ENCODE assay signal across 24 cellular contexts in genomic region chr17:9307313-9307998, GRCh38.
DNase-seq lines count a peak whose midpoint lies in the region; ATAC-seq, FAIRE-seq and TF ChIP-seq lines count a peak whose summit lies in the region.
"Had no signal": no experiment of that assay in that cellular context is flagged by ENCODE, and none has a peak within 500 bp of the region (broad histone marks: within the 10 kb centered on the region; RNA-seq: fewer than 3 reads in every experiment).

No MANE protein-coding gene starts in this region.

- intact Hi-C loops in endothelial cell of umbilical vein (cut with micrococcal nuclease), result no loop called here

- H3K4me2 ChIP-seq in endothelial cell of umbilical vein (ENCODE audit: insufficient read depth, low read length), result no peak overlapping the region
- peak overlapping the region; percentile 52 for H3K4me2 ChIP-seq in neural progenitor cell

- dilution Hi-C loops in endothelial cell of umbilical vein (cut with MboI; ENCODE audit: extremely low pct_ligation_motif_present, low sequenced_read_pairs), result no loop called here

- peaks cover 5% of the 10 kb centered on the region for H3K4me1 ChIP-seq in endothelial cell of umbilical vein (ENCODE audit: control insufficient read depth, extremely low read depth, insufficient read depth, low read length)
- peaks cover 34% of the 10 kb centered on the region for H3K4me1 ChIP-seq in neural progenitor cell
- H3K4me1 ChIP-seq: Peyer's patch had no signal

- H3K36me3 ChIP-seq in endothelial cell of umbilical vein (ENCODE audit: control insufficient read depth in 2 of 2, extremely low read depth in 1 of 2, insufficient read depth in 2 of 2, low read length in 2 of 2), result no peaks in the 10 kb centered on the region
- no peaks in the 10 kb centered on the region for H3K36me3 ChIP-seq in neural progenitor cell
- H3K36me3 ChIP-seq: Peyer's patch had no signal

- no TSS peak for BruUV-seq in endothelial cell of umbilical vein (replicated peaks; lab: Mats Ljungman, UMichigan)

- no peaks in the 10 kb centered on the region for H3K79me2 ChIP-seq in endothelial cell of umbilical vein (ENCODE audit: control insufficient read depth, insufficient read depth, low read length)
- H3K79me2 ChIP-seq in neural progenitor cell (ENCODE audit: low read depth), result no peaks in the 10 kb centered on the region

- H3K27ac Mint-ChIP-seq in neural progenitor cell, result no peak overlapping the region
- H3K27ac Mint-ChIP-seq in activated T-cell treated with anti-CD3 and anti-CD28 coated beads, Interleukin-2, amount 50 U/mL, for 72 hours, result no peak overlapping the region
- H3K27ac Mint-ChIP-seq: activated CD4-positive, alpha-beta T cell treated with anti-CD3 and anti-CD28 coated beads, Interleukin-2, amount 10 ng/mL, durations not matched to agents 24 days and 14 days; B cell had no signal

- TF ChIP-seq POLR2A in endothelial cell of umbilical vein (IDR thresholded peaks at IDR 0.05; ENCODE audit: low read depth, low read length), result no peak

- H3K27me3 Mint-ChIP-seq in neural progenitor cell (ENCODE audit: insufficient read depth, low read depth), result peaks cover 2% of the 10 kb centered on the region
- no peaks in the 10 kb centered on the region for H3K27me3 Mint-ChIP-seq in activated T-cell treated with anti-CD3 and anti-CD28 coated beads, Interleukin-2, amount 50 U/mL, for 72 hours (ENCODE audit: low read depth)
- H3K27me3 Mint-ChIP-seq: activated CD4-positive, alpha-beta T cell treated with anti-CD3 and anti-CD28 coated beads, Interleukin-2, amount 10 ng/mL, durations not matched to agents 24 days and 14 days; B cell had no signal

- H3K4me1 Mint-ChIP-seq in neural progenitor cell, result peaks cover 25% of the 10 kb centered on the region
- no peaks in the 10 kb centered on the region for H3K4me1 Mint-ChIP-seq in activated T-cell treated with anti-CD3 and anti-CD28 coated beads, Interleukin-2, amount 50 U/mL, for 72 hours (ENCODE audit: low read depth)
- H3K4me1 Mint-ChIP-seq: activated CD4-positive, alpha-beta T cell treated with anti-CD3 and anti-CD28 coated beads, Interleukin-2, amount 10 ng/mL, durations not matched to agents 24 days and 14 days had no signal

- H3K9ac ChIP-seq in endothelial cell of umbilical vein (replicated peaks; ENCODE audit: extremely low read depth, insufficient read depth, low read length), result no peak overlapping the region
- H3K9ac ChIP-seq in neural progenitor cell, result no peak overlapping the region

- H3K4me3 ChIP-seq in endothelial cell of umbilical vein (replicated peaks in 1 of 3; ENCODE audit: insufficient read depth in 1 of 3, low read depth in 1 of 3, low read length in 3 of 3) (no peak overlapping the region), neural progenitor cell (no peak overlapping the region)
- H3K4me3 ChIP-seq: body of pancreas, Peyer's patch had no signal

- H2AFZ ChIP-seq in endothelial cell of umbilical vein (ENCODE audit: low read depth, low read length) (no peak overlapping the region), neural progenitor cell (replicated peaks) (no peak overlapping the region)

- no peaks in the 10 kb centered on the region for H3K9me3 Mint-ChIP-seq in neural progenitor cell
- no peaks in the 10 kb centered on the region for H3K9me3 Mint-ChIP-seq in activated T-cell treated with anti-CD3 and anti-CD28 coated beads, Interleukin-2, amount 50 U/mL, for 72 hours
- H3K9me3 Mint-ChIP-seq: activated CD4-positive, alpha-beta T cell treated with anti-CD3 and anti-CD28 coated beads, Interleukin-2, amount 10 ng/mL, durations not matched to agents 24 days and 14 days had no signal

- H4K20me1 ChIP-seq in endothelial cell of umbilical vein (replicated peaks; ENCODE audit: control insufficient read depth, extremely low read depth, insufficient read depth, low read length) (no peaks in the 10 kb centered on the region), neural progenitor cell (ENCODE audit: low read depth) (no peaks in the 10 kb centered on the region)

- no peak for TF ChIP-seq CTCF in endothelial cell of umbilical vein (IDR thresholded peaks at IDR 0.05; ENCODE audit: extremely low read depth in 1 of 2, insufficient read depth in 1 of 2, low read depth in 1 of 2, low read length in 2 of 2)
- TF ChIP-seq CTCF in neural progenitor cell (IDR thresholded peaks at IDR 0.05), result no peak

- peaks cover 36% of the 10 kb centered on the region for H3F3A ChIP-seq in neural progenitor cell (ENCODE audit: low read depth)

- ATAC-seq in activated T-cell treated with anti-CD3 and anti-CD28 coated beads, Interleukin-2, amount 50 U/mL, for 72 hours (replicated peaks in 1 of 2), result no peak
- no peak for ATAC-seq in HG03521 (IDR thresholded peaks at IDR 0.05; ENCODE audit: unreplicated experiment)
- ATAC-seq: body of pancreas had no signal

- H3K27me3 ChIP-seq in endothelial cell of umbilical vein (ENCODE audit: control insufficient read depth in 2 of 2, insufficient read depth in 2 of 2, low read length in 2 of 2) (no peaks in the 10 kb centered on the region), neural progenitor cell (no peaks in the 10 kb centered on the region)
- H3K27me3 ChIP-seq: body of pancreas, Peyer's patch had no signal

- no peak overlapping the region for H3K4me3 Mint-ChIP-seq in neural progenitor cell
- H3K4me3 Mint-ChIP-seq in activated T-cell treated with anti-CD3 and anti-CD28 coated beads, Interleukin-2, amount 50 U/mL, for 72 hours, result no peak overlapping the region
- H3K4me3 Mint-ChIP-seq: activated CD4-positive, alpha-beta T cell treated with anti-CD3 and anti-CD28 coated beads, Interleukin-2, amount 10 ng/mL, durations not matched to agents 24 days and 14 days; B cell had no signal

- POLR2A ChIA-PET in endothelial cell of umbilical vein (lab: Charles Lee), result no interaction called here

- H3K27ac ChIP-seq in endothelial cell of umbilical vein (ENCODE audit: insufficient read depth, low read depth, low read length) (no peak overlapping the region), neural progenitor cell (peak overlapping the region; percentile 65)
- H3K27ac ChIP-seq: body of pancreas, HL-60, Peyer's patch had no signal

- H3K9me1 ChIP-seq in endothelial cell of umbilical vein (replicated peaks; ENCODE audit: control insufficient read depth, extremely low read depth, insufficient read depth, low read length), result no peaks in the 10 kb centered on the region

- CTCF ChIA-PET in endothelial cell of umbilical vein (lab: Charles Lee), result no interaction called here

- DNase-seq in ELR (ENCODE audit: low read depth), result peak; percentile 22
- peak; percentile 23 for DNase-seq in NCI-H226
- peak; percentile 21 for DNase-seq in endothelial cell of umbilical vein (ENCODE audit: low read depth, low spot score)
- peak; percentile 24 for DNase-seq in neural progenitor cell (ENCODE audit: low spot score)
- no peak for DNase-seq in SW480 (ENCODE audit: low spot score)
- no peak for DNase-seq in activated T-cell treated with anti-CD3 and anti-CD28 coated beads, Interleukin-2, amount 50 U/mL, for 72 hours
- DNase-seq in RCC 7860 (ENCODE audit: low spot score), result no peak
- DNase-seq: activated CD4-positive, alpha-beta T cell treated with anti-CD3 and anti-CD28 coated beads, Interleukin-2, amount 10 ng/mL, durations not matched to agents 24 days and 14 days; activated naive CD4-positive, alpha-beta T cell treated with anti-CD3 and anti-CD28 coated beads, Interleukin-2, amount 50 U/mL, for 16 hours; activated T-cell treated with anti-CD3 and anti-CD28 coated beads for 4 hours; body of pancreas; GDM1; glutamatergic neuron; Karpas-422; NCI-H1105 treated with DMSO at 0.1 percent for 48 hours; NCI-H774; occipital lobe; Peyer's patch; substantia nigra had no signal

- H3K9me3 ChIP-seq in endothelial cell of umbilical vein (replicated peaks; ENCODE audit: control insufficient read depth, insufficient read depth, low read length) (no peaks in the 10 kb centered on the region), neural progenitor cell (ENCODE audit: low read depth) (no peaks in the 10 kb centered on the region)
- H3K9me3 ChIP-seq: body of pancreas, Peyer's patch had no signal

- H3K36me3 Mint-ChIP-seq in neural progenitor cell, result no peaks in the 10 kb centered on the region
- H3K36me3 Mint-ChIP-seq in activated T-cell treated with anti-CD3 and anti-CD28 coated beads, Interleukin-2, amount 50 U/mL, for 72 hours (ENCODE audit: insufficient read depth in 2 of 2), result no peaks in the 10 kb centered on the region

- FAIRE-seq in endothelial cell of umbilical vein (lab: Jason Lieb, UNC) (no peak), RCC 7860 (lab: Jason Lieb, UNC) (no peak)
- FAIRE-seq: GM12891, islet of Langerhans had no signal

TF ChIP-seq in endothelial cell of umbilical vein, 7 proteins besides CTCF, POLR2A, EP300 and RAD21:
- TF ChIP-seq FOS (IDR thresholded peaks at IDR 0.05; ENCODE audit: borderline replicate concordance, insufficient read depth, low read length) (no peak), MAX (IDR thresholded peaks at IDR 0.05; ENCODE audit: insufficient read depth, insufficient read length) (no peak), POLR2AphosphoS5 (IDR thresholded peaks at IDR 0.05; ENCODE audit: insufficient read depth, low read depth, low read length) (no peak), EZH2 (IDR thresholded peaks at IDR 0.05; ENCODE audit: borderline replicate concordance, low read depth, low read length, severe bottlenecking) (no peak), JUN (IDR thresholded peaks at IDR 0.05; ENCODE audit: borderline replicate concordance, insufficient read depth, insufficient read length, low read depth) (no peak), GATA2 (IDR thresholded peaks at IDR 0.05; ENCODE audit: insufficient read depth, insufficient read length, low read depth, low read length) (no peak), MYC (IDR thresholded peaks at IDR 0.05; ENCODE audit: low read depth, low read length) (no peak)

Comparison
In these comparisons a context has a peak if more than half of its experiments do, and no peak if none do; other contexts are left out.
1. DNase-seq: peak in ELR (single experiment), NCI-H226 (single experiment), endothelial cell of umbilical vein (single experiment) and neural progenitor cell (single experiment); none in SW480 (single experiment), activated T-cell treated with anti-CD3 and anti-CD28 coated beads, Interleukin-2, amount 50 U/mL, for 72 hours (0 of 2) and RCC 7860 (single experiment).